8 cellular contexts compared by ENCODE assay signal in the genomic region with DNA sequence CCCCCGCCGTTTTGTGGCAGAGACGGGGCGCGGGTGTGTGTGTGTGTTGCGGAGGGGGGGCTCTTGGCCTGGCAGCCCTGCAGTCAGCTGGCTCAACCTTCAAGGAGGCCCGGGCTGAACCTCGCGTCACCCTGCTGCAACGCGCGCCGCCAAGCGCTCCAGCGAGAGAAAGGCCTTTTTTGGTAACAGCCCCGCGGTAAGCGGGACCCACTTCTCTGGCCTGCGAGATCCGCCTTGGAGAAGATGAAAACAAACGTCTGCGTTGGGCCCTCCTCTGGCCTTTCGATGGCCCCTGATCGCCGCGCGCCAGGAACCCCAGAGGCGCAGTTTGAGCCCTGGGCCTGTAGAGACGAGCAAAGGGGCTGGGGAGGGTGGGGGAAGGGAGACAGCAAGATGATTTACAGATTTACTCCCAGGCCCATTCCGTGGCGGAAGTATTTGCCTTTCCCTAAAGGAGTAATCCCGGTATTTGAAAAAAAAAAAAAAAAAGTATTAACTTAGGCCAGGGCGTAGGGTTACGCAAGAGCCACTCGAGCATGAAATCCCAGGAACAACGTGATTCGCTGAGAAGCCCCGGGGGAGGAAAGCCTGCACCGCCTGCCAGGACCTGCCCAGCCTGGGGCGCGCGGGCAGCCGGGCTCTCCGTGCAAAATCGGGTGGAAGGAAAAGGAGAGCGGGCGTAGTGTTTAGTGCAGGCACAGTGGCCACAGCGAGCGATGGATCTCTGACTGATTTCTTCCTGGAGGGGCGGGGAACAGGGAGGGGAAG. TPM values are rescaled to one million over a fixed set of nuclear protein-coding genes. Genes with fewer than 3 reads are reported as not detected.
DNase-seq lines count a peak whose midpoint lies in the region; ATAC-seq and TF ChIP-seq lines count a peak whose summit lies in the region.

No MANE protein-coding gene starts in this region.

- TF ChIP-seq CTCF in GM20000 (IDR thresholded peaks at IDR 0.05; ENCODE audit: extremely low read depth, missing control alignments): no peak
- peak in 1 of 3 donors; percentile 22 for TF ChIP-seq CTCF in ovary (IDR thresholded peaks at IDR 0.05)
- TF ChIP-seq CTCF in type B pancreatic cell (conservative IDR thresholded peaks at IDR 0.05): peak; percentile 34

- TF ChIP-seq EP300 in ovary (IDR thresholded peaks at IDR 0.05): peak; percentile 85

- H3K4me3 Mint-ChIP-seq in activated naive CD8-positive, alpha-beta T cell treated with anti-CD3 and anti-CD28 coated beads, Interleukin-2, amount 10 ng/mL, durations not matched to agents 7 days and 5 days: peak overlapping the region; percentile 93
- H3K4me3 Mint-ChIP-seq in type B pancreatic cell: peak overlapping the region; percentile 86

- WGBS in ovary, 3 donors: 0 to 1% (median 0%) methylated on average over 49 to 50 of the region's 50 CpGs

- peak overlapping the region; percentile 48 for H3K4me3 ChIP-seq in ovary

- H3K36me3 Mint-ChIP-seq in activated naive CD8-positive, alpha-beta T cell treated with anti-CD3 and anti-CD28 coated beads, Interleukin-2, amount 10 ng/mL, durations not matched to agents 7 days and 5 days: peaks cover 2% of the 10 kb centered on the region
- H3K36me3 Mint-ChIP-seq in type B pancreatic cell: no peaks in the 10 kb centered on the region

- H3K36me3 ChIP-seq in ovary: no peaks in the 10 kb centered on the region

- no peaks in the 10 kb centered on the region for H3K27me3 Mint-ChIP-seq in activated naive CD8-positive, alpha-beta T cell treated with anti-CD3 and anti-CD28 coated beads, Interleukin-2, amount 10 ng/mL, durations not matched to agents 7 days and 5 days
- H3K27me3 Mint-ChIP-seq in type B pancreatic cell: no peaks in the 10 kb centered on the region

- peaks cover 25% of the 10 kb centered on the region for H3K4me1 ChIP-seq in ovary (ENCODE audit: insufficient read depth)

- DNase-seq in Ammon's horn (ENCODE audit: low spot score): peak; percentile 86
- DNase-seq in GM20000 (ENCODE audit: low spot score): peak; percentile 81
- peak; percentile 95 for DNase-seq in NCI-H1092 treated with DMSO at 0.1 percent for 48 hours (lab: John Stamatoyannopoulos, UW)
- DNase-seq in SKM-1 (lab: John Stamatoyannopoulos, UW; ENCODE audit: unreplicated experiment): peak; percentile 42
- DNase-seq in activated naive CD8-positive, alpha-beta T cell treated with anti-CD3 and anti-CD28 coated beads, Interleukin-2, amount 10 ng/mL, durations not matched to agents 7 days and 5 days: peak; percentile 81
- DNase-seq in Right ventricle myocardium inferior (ENCODE audit: missing footprints): peak; percentile 94
- DNase-seq in ovary: peak; percentile 92 to 96 (median 94)
- DNase-seq in type B pancreatic cell (ENCODE audit: extremely low spot score, unreplicated experiment): peak; percentile 86

- intact Hi-C loops in Right ventricle myocardium inferior (cut with DNase I): no loop called here
- intact Hi-C loops in ovary (cut with DNase I): no loop called here

- peaks cover 58% of the 10 kb centered on the region for H3K4me1 Mint-ChIP-seq in activated naive CD8-positive, alpha-beta T cell treated with anti-CD3 and anti-CD28 coated beads, Interleukin-2, amount 10 ng/mL, durations not matched to agents 7 days and 5 days
- peaks cover 68% of the 10 kb centered on the region for H3K4me1 Mint-ChIP-seq in type B pancreatic cell (ENCODE audit: unreplicated experiment)

- no peaks in the 10 kb centered on the region for H3K27me3 ChIP-seq in ovary

- POLR2A ChIA-PET in activated naive CD8-positive, alpha-beta T cell treated with anti-CD3 and anti-CD28 coated beads, Interleukin-2, amount 10 ng/mL, durations not matched to agents 7 days and 5 days (lab: Charles Lee): interaction anchor here (0.7 to 18.0 kb wide), 18 partner anchors 9 to 121 kb away, joined by 3 to 238 read pairs (median 6); no protein-coding TSS in a partner anchor

- peak overlapping the region; percentile 95 for H3K27ac Mint-ChIP-seq in activated naive CD8-positive, alpha-beta T cell treated with anti-CD3 and anti-CD28 coated beads, Interleukin-2, amount 10 ng/mL, durations not matched to agents 7 days and 5 days
- H3K27ac Mint-ChIP-seq in type B pancreatic cell: peak overlapping the region; percentile 96

- peak; percentile 51 for TF ChIP-seq POLR2A in ovary (IDR thresholded peaks at IDR 0.05)

- H3K9me3 ChIP-seq in ovary: no peaks in the 10 kb centered on the region

- no peaks in the 10 kb centered on the region for H3K9me3 Mint-ChIP-seq in activated naive CD8-positive, alpha-beta T cell treated with anti-CD3 and anti-CD28 coated beads, Interleukin-2, amount 10 ng/mL, durations not matched to agents 7 days and 5 days
- no peaks in the 10 kb centered on the region for H3K9me3 Mint-ChIP-seq in type B pancreatic cell

- peak overlapping the region; percentile 87 to 100 for H3K27ac ChIP-seq in ovary

- peak; percentile 44 for ATAC-seq in activated naive CD8-positive, alpha-beta T cell treated with anti-CD3 and anti-CD28 coated beads, Interleukin-2, amount 10 ng/mL, durations not matched to agents 7 days and 5 days (ENCODE audit: low read depth)
- peak; percentile 78 for ATAC-seq in Right ventricle myocardium inferior

RNA-seq across cellular contexts. Expression of a gene that starts 4.5 kb away (rescaled TPM):
- total RNA-seq in activated naive CD8-positive, alpha-beta T cell treated with anti-CD3 and anti-CD28 coated beads, Interleukin-2, amount 10 ng/mL, durations not matched to agents 7 days and 5 days: 10 to 100 TPM; 38.5 to 41.0 TPM
- total RNA-seq in Right ventricle myocardium inferior (41.1 TPM), ovary (100 to 1,000 TPM in 2 of 7 donors, 10 to 100 TPM in 5; 52.2 to 126 (median 78.4) TPM), type B pancreatic cell (ENCODE audit: low replicate concordance) (59.7 and 116 TPM in 2 replicates)
- polyA plus RNA-seq in ovary: 10 to 100 TPM; 14.1 to 35.0 TPM

Comparison
In these comparisons a context has a peak if more than half of its experiments do, and no peak if none do; other contexts are left out.
1. Peak in every context shown above with its lines: DNase-seq, ATAC-seq, H3K4me3 ChIP-seq and H3K27ac ChIP-seq.
2. DNase-seq: peak in every context shown above with its lines; median percentile 95 in NCI-H1092 treated with DMSO at 0.1 percent for 48 hours; 94 in Right ventricle myocardium inferior; 94 in ovary; 86 in Ammon's horn; 86 in type B pancreatic cell; 81 in GM20000; 81 in activated naive CD8-positive, alpha-beta T cell treated with anti-CD3 and anti-CD28 coated beads, Interleukin-2, amount 10 ng/mL, durations not matched to agents 7 days and 5 days; 42 in SKM-1.